Comparison of ENCODE assay signal across 15 cellular contexts in genomic region chr17:27424941-27425340, GRCh38. TPM values are rescaled to one million over a fixed set of nuclear protein-coding genes. Genes with fewer than 3 reads are reported as not detected.
DNase-seq lines count a peak whose midpoint lies in the region; ATAC-seq and TF ChIP-seq lines count a peak whose summit lies in the region.
"Had no signal": no experiment of that assay in that cellular context is flagged by ENCODE, and none has a peak within 500 bp of the region (broad histone marks: within the 10 kb centered on the region; RNA-seq: fewer than 3 reads in every experiment).

No MANE protein-coding gene starts in this region.

- H3K9me3 Mint-ChIP-seq in chondrocyte (ENCODE audit: low read depth) (peaks cover 2% of the 10 kb centered on the region), H9 (peaks cover 0 to 5% of the 10 kb centered on the region in 2 experiments; a peak in 4 of 5 replicates)

- H3K9me3 ChIP-seq in lower lobe of right lung = no peaks in the 10 kb centered on the region
- no peaks in the 10 kb centered on the region for H3K9me3 ChIP-seq in H9 (ENCODE audit: control insufficient read depth, low read depth, low read length)

- H2BK120ac ChIP-seq in H9 (ENCODE audit: low read depth, low read length, poor library complexity, severe bottlenecking) = no peak overlapping the region

- H3K9ac ChIP-seq in H9 (ENCODE audit: extremely low read depth, insufficient read length, low read length) = no peak overlapping the region

- H2BK5ac ChIP-seq in H9 (ENCODE audit: insufficient read length, low read length) = no peak overlapping the region

- no peak overlapping the region for H3K23ac ChIP-seq in H9 (ENCODE audit: insufficient read length, low read depth, low read length)

- intact Hi-C loops in lower lobe of right lung (cut with DNase I) = no loop called here
- intact Hi-C loops in posterior vena cava (cut with DNase I) = no loop called here

- no peaks in the 10 kb centered on the region for H3K79me1 ChIP-seq in H9 (ENCODE audit: insufficient read depth, low read depth, low read length, poor library complexity, severe bottlenecking)

- H4K8ac ChIP-seq in H9 (replicated peaks; ENCODE audit: insufficient read length, low read depth, low read length) = no peak overlapping the region

- no peak overlapping the region for H2BK20ac ChIP-seq in H9 (ENCODE audit: low read depth, low read length, poor library complexity, severe bottlenecking)

- H2AK5ac ChIP-seq in H9 (ENCODE audit: insufficient read length, low read length) = no peak overlapping the region

- H3K4ac ChIP-seq in H9 (ENCODE audit: low read depth, low read length) = no peak overlapping the region

- no peaks in the 10 kb centered on the region for H4K20me1 ChIP-seq in H9 (ENCODE audit: control insufficient read depth, insufficient read depth, insufficient read length)

- no peak overlapping the region for H3K27ac ChIP-seq in lower lobe of right lung
- no peak overlapping the region for H3K27ac ChIP-seq in H9 (ENCODE audit: insufficient read length, low read depth, low read length)

- no peaks in the 10 kb centered on the region for H3K36me3 ChIP-seq in lower lobe of right lung

- no peaks in the 10 kb centered on the region for H3K79me2 ChIP-seq in H9 (ENCODE audit: insufficient read depth, low read length)

- H3K4me3 Mint-ChIP-seq in chondrocyte (ENCODE audit: unreplicated experiment) (no peak overlapping the region), H9 (no peak overlapping the region)
- H3K4me3 Mint-ChIP-seq: CD4-positive, alpha-beta memory T cell had no signal

- H3K56ac ChIP-seq in H9 (ENCODE audit: insufficient read length, low read depth, low read length) = no peak overlapping the region

- no peak overlapping the region for H3K27ac Mint-ChIP-seq in chondrocyte (ENCODE audit: unreplicated experiment)
- no peak overlapping the region for H3K27ac Mint-ChIP-seq in H9
- H3K27ac Mint-ChIP-seq: CD4-positive, alpha-beta memory T cell had no signal

- no peaks in the 10 kb centered on the region for H3K27me3 ChIP-seq in lower lobe of right lung (ENCODE audit: low read depth)
- no peaks in the 10 kb centered on the region for H3K27me3 ChIP-seq in H9 (ENCODE audit: insufficient read depth, low read length)

- H4K5ac ChIP-seq in H9 (ENCODE audit: insufficient read length, low read depth, low read length) = no peak overlapping the region

- H3T11ph ChIP-seq in H9 (ENCODE audit: low read length) = no peak overlapping the region

- no peaks in the 10 kb centered on the region for H3K23me2 ChIP-seq in H9 (ENCODE audit: insufficient read length, low read depth, low read length, poor library complexity, severe bottlenecking)

- no peak overlapping the region for H3K4me2 ChIP-seq in H9 (ENCODE audit: insufficient read depth, insufficient read length, low read length)

- no peak overlapping the region for H2BK12ac ChIP-seq in H9 (ENCODE audit: insufficient read length, low read depth, low read length)

- H3K4me1 Mint-ChIP-seq in chondrocyte (ENCODE audit: low read depth) (peaks cover 5% of the 10 kb centered on the region), H9 (no peaks in the 10 kb centered on the region)
- H3K4me1 Mint-ChIP-seq: CD4-positive, alpha-beta memory T cell had no signal

- H3K4me1 ChIP-seq in lower lobe of right lung (no peaks in the 10 kb centered on the region), H9 (ENCODE audit: insufficient read depth, low read length) (no peaks in the 10 kb centered on the region)

- no peak overlapping the region for H2AFZ ChIP-seq in H9 (ENCODE audit: low read length)

- H2BK15ac ChIP-seq in H9 (ENCODE audit: low read depth, low read length) = no peak overlapping the region

- no peaks in the 10 kb centered on the region for H3K27me3 Mint-ChIP-seq in chondrocyte (ENCODE audit: low read depth)
- peaks cover 3% of the 10 kb centered on the region; the same call in 1 of the 2 replicates for H3K27me3 Mint-ChIP-seq in H9 (ENCODE audit: low read depth)
- H3K27me3 Mint-ChIP-seq: CD4-positive, alpha-beta memory T cell had no signal

- H3K14ac ChIP-seq in H9 (ENCODE audit: insufficient read depth, low read length) = no peak overlapping the region

- WGBS in H9 (ENCODE audit: extremely low coverage, insufficient read length, low lambda C conversion rate) = no CpG with 5 or more reads among the region's 8 CpGs

- no peak overlapping the region for H3K4me3 ChIP-seq in lower lobe of right lung

- peak; percentile 79 for DNase-seq in chondrocyte (ENCODE audit: low spot score)
- peak; percentile 34 for DNase-seq in lower lobe of right lung
- peak; percentile 62 for DNase-seq in posterior vena cava (ENCODE audit: low spot score)
- no peak for DNase-seq in iPS-NIHi11 (ENCODE audit: low spot score)
- DNase-seq in NCI-H82 (lab: John Stamatoyannopoulos, UW) = no peak
- no peak for DNase-seq in H9
- DNase-seq: C1 segment of cervical spinal cord; Calu3; CD4-positive, alpha-beta memory T cell; COR-L47; DMS53; DMS79 treated with DMSO at 0.1 percent for 48 hours; GF-D8; GOT3; HCEC 1CT had no signal

- no peak overlapping the region for H3K18ac ChIP-seq in H9 (ENCODE audit: insufficient read length, low read depth, low read length)

- H4K91ac ChIP-seq in H9 (ENCODE audit: insufficient read length, low read depth, low read length) = no peak overlapping the region

- TF ChIP-seq CTCF in chondrocyte (IDR thresholded peaks at IDR 0.05) (no peak), lower lobe of right lung (IDR thresholded peaks at IDR 0.05) (no peak), H9 (conservative IDR thresholded peaks at IDR 0.05) (no peak)

- H3K36me3 Mint-ChIP-seq in chondrocyte (ENCODE audit: low read depth) = no peaks in the 10 kb centered on the region
- no peaks in the 10 kb centered on the region; a peak in 1 of 7 replicates for H3K36me3 Mint-ChIP-seq in H9 (ENCODE audit: insufficient read depth in 1 of 3, low read depth in 3 of 3)
- H3K36me3 Mint-ChIP-seq: CD4-positive, alpha-beta memory T cell had no signal

- ATAC-seq in lower lobe of right lung = no peak

RNA-seq across cellular contexts. Expression of gene KSR1, which starts 31.3 kb away (rescaled TPM):
- total RNA-seq in chondrocyte = 52.9 to 60.6 TPM (median 59.3 TPM) in 3 replicates
- 59.6 TPM for total RNA-seq in lower lobe of right lung
- 10 to 100 TPM; 30.3 to 35.5 TPM for total RNA-seq in posterior vena cava
- 43.5 and 44.9 TPM in 2 replicates for total RNA-seq in H9 (2021)

Comparison
In these comparisons a context has a peak if more than half of its experiments do, and no peak if none do; other contexts are left out.
1. DNase-seq: peak in chondrocyte (single experiment), lower lobe of right lung (single experiment) and posterior vena cava (single experiment); none in iPS-NIHi11 (single experiment), NCI-H82 (single experiment) and H9 (single experiment).